ENCODE assay signal across 19 cellular contexts in the genomic region with DNA sequence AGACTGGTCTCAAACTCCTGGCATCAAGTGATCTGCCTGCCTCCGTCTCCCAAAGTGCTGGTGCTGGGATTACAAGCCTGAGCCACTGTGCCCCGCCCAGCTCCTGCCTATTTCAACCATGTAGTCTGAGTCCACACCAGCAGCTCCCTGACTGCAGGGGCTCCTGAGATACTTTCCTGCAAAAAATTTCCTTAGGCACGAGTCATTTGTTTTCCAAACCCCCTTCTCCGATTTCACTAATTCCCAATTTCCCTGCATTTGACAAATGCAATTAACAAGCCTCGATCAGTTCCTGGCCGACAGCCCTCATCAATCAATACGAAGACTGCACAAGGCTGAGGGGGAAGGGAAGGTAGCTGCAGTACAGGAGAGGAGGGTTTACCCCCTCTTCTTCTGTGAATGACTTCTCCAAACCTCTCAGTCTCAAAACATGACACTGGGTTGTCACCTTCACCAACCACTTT. TPM values are rescaled to one million over a fixed set of nuclear protein-coding genes. Genes with fewer than 3 reads are reported as not detected.
DNase-seq lines count a peak whose midpoint lies in the region; ATAC-seq and TF ChIP-seq lines count a peak whose summit lies in the region.
"Had no signal": no experiment of that assay in that cellular context is flagged by ENCODE, and none has a peak within 500 bp of the region (broad histone marks: within the 10 kb centered on the region; RNA-seq: fewer than 3 reads in every experiment).

No MANE protein-coding gene starts in this region.

- 0 out of 2 replicates have a peak, but pooled peaks cover 6% of the 10 kb centered on the region for H4K20me1 ChIP-seq in PC-3 (ENCODE audit: low read length)

- peak; percentile 59 to 61 for ATAC-seq in activated T-cell treated with anti-CD3 and anti-CD28 coated beads, Interleukin-2, amount 50 U/mL, for 72 hours (replicated peaks in 1 of 2)
- ATAC-seq in PC-3 = peak; percentile 24; the same call in 1 of the 2 replicates
- peak; percentile 21 for ATAC-seq in stimulated activated naive CD8-positive, alpha-beta T cell treated with anti-CD3 and anti-CD28 coated beads, Interleukin-15, Interleukin-2, amounts not matched to agents 100 U/mL and 50 U/mL, for 24 hours
- ATAC-seq in HG02885 (IDR thresholded peaks at IDR 0.05; ENCODE audit: poor library complexity, unreplicated experiment) = no peak
- ATAC-seq in HG03108 (IDR thresholded peaks at IDR 0.05; ENCODE audit: unreplicated experiment) = no peak

- no peak overlapping the region for H3K4me3 ChIP-seq in PC-3 (ENCODE audit: low read length)
- H3K4me3 ChIP-seq in endodermal cell (ENCODE audit: low read length) = no peak overlapping the region
- no peak overlapping the region for H3K4me3 ChIP-seq in MG63
- H3K4me3 ChIP-seq: pancreas, skin epidermis, transverse colon had no signal

- BruUV-seq in PC-3 (replicated peaks; lab: Mats Ljungman, UMichigan) = no TSS peak

- H3K36me3 Mint-ChIP-seq in activated T-cell treated with anti-CD3 and anti-CD28 coated beads, Interleukin-2, amount 50 U/mL, for 72 hours (ENCODE audit: insufficient read depth in 2 of 2) = peaks cover 3 to 27% of the 10 kb centered on the region in 2 donors
- H3K36me3 Mint-ChIP-seq in endodermal cell (ENCODE audit: low read depth) = peaks cover 38% of the 10 kb centered on the region

- H3K27ac ChIP-seq in PC-3 (ENCODE audit: low read length) (no peak overlapping the region), endodermal cell (ENCODE audit: low read depth, low read length) (peak overlapping the region; percentile 74)
- H3K27ac ChIP-seq: pancreas, skin epidermis, transverse colon had no signal

- no peak for TF ChIP-seq CTCF in PC-3 (conservative IDR thresholded peaks at IDR 0.05; ENCODE audit: low read depth, low read length)
- TF ChIP-seq CTCF in endodermal cell (conservative IDR thresholded peaks at IDR 0.05) = no peak

- no peaks in the 10 kb centered on the region for H3K9me3 Mint-ChIP-seq in activated T-cell treated with anti-CD3 and anti-CD28 coated beads, Interleukin-2, amount 50 U/mL, for 72 hours
- no peaks in the 10 kb centered on the region for H3K9me3 Mint-ChIP-seq in endodermal cell
- H3K9me3 Mint-ChIP-seq: memory B cell; T-helper 2 cell treated with Interferon-gamma antibody and Interleukin-4, amounts not matched to agents 5 μg/mL and 100 μg/mL, for 36 hours had no signal

- H3K4me1 Mint-ChIP-seq in activated T-cell treated with anti-CD3 and anti-CD28 coated beads, Interleukin-2, amount 50 U/mL, for 72 hours (ENCODE audit: low read depth) = peaks cover 80% of the 10 kb centered on the region
- H3K4me1 Mint-ChIP-seq in endodermal cell = peaks cover 60% of the 10 kb centered on the region

- intact Hi-C loops in PC-3 (cut with micrococcal nuclease) = loop anchor here (2.0 kb wide), 1 partner anchor 30 kb away; no protein-coding TSS in a partner anchor

- POLR2A ChIA-PET in PC-3 (lab: Charles Lee; ENCODE audit: unreplicated experiment) = no interaction called here

- H3K9me2 ChIP-seq in PC-3 (replicated peaks; ENCODE audit: low read length) = no peaks in the 10 kb centered on the region

- no peak overlapping the region for H3K4me2 ChIP-seq in PC-3 (ENCODE audit: low read length)

- H3K27me3 Mint-ChIP-seq in activated T-cell treated with anti-CD3 and anti-CD28 coated beads, Interleukin-2, amount 50 U/mL, for 72 hours (ENCODE audit: low read depth) = no peaks in the 10 kb centered on the region
- no peaks in the 10 kb centered on the region for H3K27me3 Mint-ChIP-seq in endodermal cell (ENCODE audit: insufficient read depth)
- H3K27me3 Mint-ChIP-seq: memory B cell had no signal

- H3F3A ChIP-seq in PC-3 (ENCODE audit: low read length, unreplicated experiment) = no peaks in the 10 kb centered on the region

- H3K4me3 Mint-ChIP-seq in activated T-cell treated with anti-CD3 and anti-CD28 coated beads, Interleukin-2, amount 50 U/mL, for 72 hours = peak overlapping the region; percentile 54 to 70
- H3K4me3 Mint-ChIP-seq in endodermal cell = no peak overlapping the region
- H3K4me3 Mint-ChIP-seq: memory B cell had no signal

- H3K27ac Mint-ChIP-seq in activated T-cell treated with anti-CD3 and anti-CD28 coated beads, Interleukin-2, amount 50 U/mL, for 72 hours = peak overlapping the region; percentile 66
- peak overlapping the region; percentile 36 for H3K27ac Mint-ChIP-seq in endodermal cell
- H3K27ac Mint-ChIP-seq: memory B cell had no signal

- peaks cover 29% of the 10 kb centered on the region for H3K36me3 ChIP-seq in PC-3 (ENCODE audit: low read depth, low read length)
- H3K36me3 ChIP-seq in endodermal cell (ENCODE audit: control insufficient read depth, insufficient read depth, low read length) = peaks cover 36% of the 10 kb centered on the region
- peaks cover 12% of the 10 kb centered on the region for H3K36me3 ChIP-seq in MG63

- no peak overlapping the region for H3K9ac ChIP-seq in PC-3 (ENCODE audit: low read length)
- H3K9ac ChIP-seq in endodermal cell (ENCODE audit: extremely low read depth, low read length, poor library complexity, severe bottlenecking) = no peak overlapping the region

- no peak overlapping the region for H2AFZ ChIP-seq in PC-3 (ENCODE audit: low read length)

- no peak for DNase-seq in activated T-cell treated with anti-CD3 and anti-CD28 coated beads, Interleukin-2, amount 50 U/mL, for 72 hours
- no peak for DNase-seq in activated T-cell treated with anti-CD3 and anti-CD28 coated beads, Interleukin-2, amount 50 U/mL, for 48 hours
- no peak for DNase-seq in PC-3
- no peak for DNase-seq in endodermal cell
- DNase-seq in stimulated activated naive CD8-positive, alpha-beta T cell treated with anti-CD3 and anti-CD28 coated beads, Interleukin-15, Interleukin-2, amounts not matched to agents 100 U/mL and 50 U/mL, for 24 hours = no peak
- DNase-seq in MG63 = no peak
- DNase-seq: dermis blood vessel endothelial cell; NCI-H2081 treated with DMSO at 0.1 percent for 48 hours; NK-92 treated with Interleukin-12 subunit alpha and Interleukin-12 subunit beta, amount 100 ng/mL, for 24 hours; pancreas; Right ventricle myocardium superior; transverse colon had no signal

- H3K79me2 ChIP-seq in PC-3 (ENCODE audit: low read length) = peaks cover 17% of the 10 kb centered on the region; the same call in 1 of the 2 replicates

- H3K4me1 ChIP-seq in PC-3 (ENCODE audit: insufficient read depth, low read length) = no peaks in the 10 kb centered on the region
- peaks cover 15% of the 10 kb centered on the region for H3K4me1 ChIP-seq in endodermal cell (ENCODE audit: control insufficient read depth, insufficient read depth, low read length)
- H3K4me1 ChIP-seq: pancreas had no signal

- H3K27me3 ChIP-seq in PC-3 (ENCODE audit: low read length) (no peaks in the 10 kb centered on the region), endodermal cell (ENCODE audit: control insufficient read depth, insufficient read depth, low read length, poor library complexity, severe bottlenecking) (no peaks in the 10 kb centered on the region), MG63 (no peaks in the 10 kb centered on the region)
- H3K27me3 ChIP-seq: pancreas, transverse colon had no signal

- CTCF ChIA-PET in PC-3 (lab: Charles Lee) = no interaction called here

- 67 to 82% methylated on average over 5 to 7 of the region's 7 CpGs for WGBS in endodermal cell (ENCODE audit: insufficient coverage in 1 of 2, insufficient read length in 1 of 2), 2 experiments

- H3K9me3 ChIP-seq in PC-3 (ENCODE audit: low read length) (no peaks in the 10 kb centered on the region), endodermal cell (ENCODE audit: control insufficient read depth, low read length) (no peaks in the 10 kb centered on the region), MG63 (no peaks in the 10 kb centered on the region)
- H3K9me3 ChIP-seq: pancreas, transverse colon had no signal

RNA-seq across cellular contexts. Expression of gene PSMB5, which starts 10.1 kb away (rescaled TPM):
- 10 to 100 TPM; 82.8 to 88.9 TPM for total RNA-seq in activated T-cell treated with anti-CD3 and anti-CD28 coated beads, Interleukin-2, amount 50 U/mL, for 72 hours
- total RNA-seq in PC-3 (2014; rRNA removed) (368 and 424 TPM in 2 replicates), endodermal cell (100 to 1,000 TPM; 227 to 257 TPM)
- polyA plus RNA-seq in endodermal cell (2013, experiment 1 of 2) = 176 TPM
- polyA plus RNA-seq in endodermal cell (2013, experiment 2 of 2) = 169 TPM
- 170 and 273 TPM in 2 replicates for total RNA-seq in MG63 (2014; rRNA removed; shearing (Covaris generic); ENCODE audit: low replicate concordance)

RNA-seq across cellular contexts. Expression of gene C14orf93, which starts 14.7 kb away (rescaled TPM):
- 10 to 100 TPM; 13.5 to 15.2 TPM for total RNA-seq in activated T-cell treated with anti-CD3 and anti-CD28 coated beads, Interleukin-2, amount 50 U/mL, for 72 hours
- total RNA-seq in PC-3 (2014; rRNA removed) (5.8 and 6.2 TPM in 2 replicates), endodermal cell (1 to 10 TPM; 7.0 to 9.4 TPM)
- polyA plus RNA-seq in endodermal cell (2013, experiment 1 of 2) = 9.6 TPM
- 11.2 TPM for polyA plus RNA-seq in endodermal cell (2013, experiment 2 of 2)
- total RNA-seq in MG63 (2014; rRNA removed; shearing (Covaris generic); ENCODE audit: low replicate concordance) = 3.7 and 12.3 TPM in 2 replicates

RNA-seq across cellular contexts. Expression of gene PSMB11, which starts 17.4 kb away (rescaled TPM):
- total RNA-seq in activated T-cell treated with anti-CD3 and anti-CD28 coated beads, Interleukin-2, amount 50 U/mL, for 72 hours = not detected
- total RNA-seq in PC-3 (2014; rRNA removed) (not detected in 2 replicates), endodermal cell (not detected)
- polyA plus RNA-seq in endodermal cell (2013, experiment 1 of 2) = not detected
- not detected for polyA plus RNA-seq in endodermal cell (2013, experiment 2 of 2)
- total RNA-seq in MG63 (2014; rRNA removed; shearing (Covaris generic); ENCODE audit: low replicate concordance) = not detected in 2 replicates
- total RNA-seq: dermis blood vessel endothelial cell, M059J, pancreas, Right ventricle myocardium superior, transverse colon had no signal
- polyA plus RNA-seq: esophagus had no signal

RNA-seq across cellular contexts. Expression of gene CDH24, which starts 32.7 kb away (rescaled TPM):
- total RNA-seq in activated T-cell treated with anti-CD3 and anti-CD28 coated beads, Interleukin-2, amount 50 U/mL, for 72 hours = 1 to 10 TPM in 1 of 2 donors, under 1 TPM in 1; 0.82 to 1.5 TPM
- 14.8 and 16.4 TPM in 2 replicates for total RNA-seq in PC-3 (2014; rRNA removed)
- total RNA-seq in endodermal cell = 10 to 100 TPM; 16.9 to 17.2 TPM
- polyA plus RNA-seq in endodermal cell (2013, experiment 1 of 2) = 37.1 TPM
- 32.0 TPM for polyA plus RNA-seq in endodermal cell (2013, experiment 2 of 2)
- total RNA-seq in MG63 (2014; rRNA removed; shearing (Covaris generic); ENCODE audit: low replicate concordance) = 1.4 and 1.9 TPM in 2 replicates

RNA-seq across cellular contexts. Expression of gene AJUBA, which starts 42.3 kb away (rescaled TPM):
- 1 to 10 TPM; 1.7 to 2.2 TPM for total RNA-seq in activated T-cell treated with anti-CD3 and anti-CD28 coated beads, Interleukin-2, amount 50 U/mL, for 72 hours
- total RNA-seq in PC-3 (2014; rRNA removed) = 81.1 and 116 TPM in 2 replicates
- total RNA-seq in endodermal cell = 10 to 100 TPM; 34.2 to 51.4 TPM
- polyA plus RNA-seq in endodermal cell (2013, experiment 1 of 2) = 46.6 TPM
- 47.8 TPM for polyA plus RNA-seq in endodermal cell (2013, experiment 2 of 2)
- total RNA-seq in MG63 (2014; rRNA removed; shearing (Covaris generic); ENCODE audit: low replicate concordance) = 60.8 and 69.6 TPM in 2 replicates

Comparison
In these comparisons a context has a peak if more than half of its experiments do, and no peak if none do; other contexts are left out.
1. ATAC-seq: peak in activated T-cell treated with anti-CD3 and anti-CD28 coated beads, Interleukin-2, amount 50 U/mL, for 72 hours (2 of 2), PC-3 (single experiment) and stimulated activated naive CD8-positive, alpha-beta T cell treated with anti-CD3 and anti-CD28 coated beads, Interleukin-15, Interleukin-2, amounts not matched to agents 100 U/mL and 50 U/mL, for 24 hours (single experiment); none in HG02885 (single experiment) and HG03108 (single experiment).